Comparison of ENCODE assay signal across 8 cellular contexts in the genomic region with DNA sequence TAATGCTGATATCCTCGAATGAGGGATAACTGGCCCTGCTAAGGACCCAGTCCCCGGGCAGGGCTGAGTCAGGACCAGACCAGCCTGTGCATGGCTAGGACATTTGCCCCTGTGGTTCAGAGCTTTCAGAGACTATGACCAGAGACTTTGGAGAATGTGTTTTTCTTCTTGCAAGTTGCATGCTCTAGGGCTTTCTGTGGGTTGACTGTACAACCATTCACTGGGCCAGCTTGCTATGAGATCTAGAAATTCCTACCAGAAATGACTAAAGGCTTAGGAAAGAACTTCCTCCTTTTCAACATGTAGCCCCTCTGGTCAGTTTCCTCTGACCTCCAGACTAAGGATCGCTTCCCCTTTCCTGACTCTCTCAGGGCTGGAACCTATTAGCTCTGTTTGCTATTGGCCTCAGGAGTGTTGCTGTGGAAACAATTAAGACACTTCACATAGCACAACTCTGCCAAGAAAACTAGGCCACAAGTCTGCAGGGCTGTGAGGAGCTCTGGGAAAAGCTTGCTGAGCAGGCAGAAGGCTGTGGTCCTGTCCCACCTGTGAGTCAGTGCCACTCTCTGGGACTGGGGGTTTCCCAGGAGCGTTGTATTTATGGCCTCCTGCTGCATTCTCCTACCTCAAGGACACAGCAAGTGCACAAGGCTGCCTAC. TPM values are rescaled to one million over a fixed set of nuclear protein-coding genes. Genes with fewer than 3 reads are reported as not detected.
DNase-seq lines count a peak whose midpoint lies in the region; ATAC-seq and FAIRE-seq lines count a peak whose summit lies in the region.

No MANE protein-coding gene starts in this region.

- peaks cover 30 to 33% of the 10 kb centered on the region in 2 donors for H3K36me3 ChIP-seq in muscle layer of duodenum (ENCODE audit: control insufficient read depth in 1 of 2, insufficient read depth in 2 of 2, low read length in 2 of 2)

- H3K27me3 ChIP-seq in muscle layer of duodenum (ENCODE audit: low read depth, low read length) = no peaks in the 10 kb centered on the region

- peak overlapping the region; percentile 86 for H3K27ac ChIP-seq in muscle layer of duodenum (ENCODE audit: low read length)

- peak overlapping the region in 1 of 2 donors; percentile 14 for H3K4me3 ChIP-seq in muscle layer of duodenum (ENCODE audit: low read depth in 1 of 2, low read length in 2 of 2)

- peak; percentile 8 for FAIRE-seq in endometrium (lab: Jason Lieb, UNC)

- H3K4me1 ChIP-seq in muscle layer of duodenum (ENCODE audit: control insufficient read depth in 1 of 2, insufficient read depth in 2 of 2, low read length in 2 of 2) = peaks cover 35 to 81% of the 10 kb centered on the region in 2 donors

- DNase-seq in AG08395 (ENCODE audit: low spot score) (peak; percentile 87), NCI-H2196 treated with DMSO at 0.1 percent for 48 hours (lab: John Stamatoyannopoulos, UW; ENCODE audit: unreplicated experiment) (peak; percentile 59), SK-N-DZ (ENCODE audit: low spot score) (no peak)
- no peak for DNase-seq in stimulated activated naive CD8-positive, alpha-beta T cell treated with anti-CD3 and anti-CD28 coated beads, Interleukin-15, Interleukin-2, amounts not matched to agents 100 U/mL and 50 U/mL, for 24 hours

- ATAC-seq in stimulated activated naive CD8-positive, alpha-beta T cell treated with anti-CD3 and anti-CD28 coated beads, Interleukin-15, Interleukin-2, amounts not matched to agents 100 U/mL and 50 U/mL, for 24 hours = no peak
- ATAC-seq in GM21723 (IDR thresholded peaks at IDR 0.05; ENCODE audit: unreplicated experiment) = no peak
- ATAC-seq in HG03439 (IDR thresholded peaks at IDR 0.05; ENCODE audit: unreplicated experiment) = no peak

- no peaks in the 10 kb centered on the region for H3K9me3 ChIP-seq in muscle layer of duodenum (ENCODE audit: control insufficient read depth in 1 of 2, low read length in 2 of 2)

RNA-seq across cellular contexts. Expression of a gene that starts 10.7 kb away (rescaled TPM):
- 5.7 and 7.4 TPM in 2 replicates for polyA plus RNA-seq in SK-N-DZ (2014; cell fraction: cytosol; rRNA removed)
- 13.1 and 17.3 TPM in 2 replicates for polyA plus RNA-seq in SK-N-DZ (2014; cell fraction: nucleus; rRNA removed)

RNA-seq across cellular contexts. Expression of a gene that starts 27.5 kb away (rescaled TPM):
- polyA plus RNA-seq in SK-N-DZ (2014; cell fraction: cytosol; rRNA removed) = 32.5 and 34.1 TPM in 2 replicates
- 28.6 and 30.1 TPM in 2 replicates for polyA plus RNA-seq in SK-N-DZ (2014; cell fraction: nucleus; rRNA removed)

RNA-seq across cellular contexts. Expression of a gene that starts 49.1 kb away (rescaled TPM):
- not detected in 2 replicates for polyA plus RNA-seq in SK-N-DZ (2014; cell fraction: cytosol; rRNA removed)
- polyA plus RNA-seq in SK-N-DZ (2014; cell fraction: nucleus; rRNA removed) = 0.60 and 2.4 TPM in 2 replicates

RNA-seq across cellular contexts. Expression of a gene that starts 53.0 kb away (rescaled TPM):
- 2.1 and 2.7 TPM in 2 replicates for polyA plus RNA-seq in SK-N-DZ (2014; cell fraction: cytosol; rRNA removed)
- 1.1 and 2.1 TPM in 2 replicates for polyA plus RNA-seq in SK-N-DZ (2014; cell fraction: nucleus; rRNA removed)

RNA-seq across cellular contexts. Expression of a gene that starts 59.7 kb away (rescaled TPM):
- 33.2 and 39.2 TPM in 2 replicates for polyA plus RNA-seq in SK-N-DZ (2014; cell fraction: cytosol; rRNA removed)
- 49.6 and 62.6 TPM in 2 replicates for polyA plus RNA-seq in SK-N-DZ (2014; cell fraction: nucleus; rRNA removed)

Comparison
In these comparisons a context has a peak if more than half of its experiments do, and no peak if none do; other contexts are left out.
1. DNase-seq: peak in AG08395 (single experiment) and NCI-H2196 treated with DMSO at 0.1 percent for 48 hours (single experiment); none in stimulated activated naive CD8-positive, alpha-beta T cell treated with anti-CD3 and anti-CD28 coated beads, Interleukin-15, Interleukin-2, amounts not matched to agents 100 U/mL and 50 U/mL, for 24 hours (single experiment) and SK-N-DZ (single experiment).